Comparison of ENCODE assay signal across 1 cellular context in genomic region chr14:102819790-102820330, GRCh38.
TF ChIP-seq lines count a peak whose summit lies in the region.

No MANE protein-coding gene starts in this region.

TF ChIP-seq in HepG2, 621 proteins besides CTCF, POLR2A, EP300 and RAD21 (continued from another document):
- TF ChIP-seq, protein P1, sequence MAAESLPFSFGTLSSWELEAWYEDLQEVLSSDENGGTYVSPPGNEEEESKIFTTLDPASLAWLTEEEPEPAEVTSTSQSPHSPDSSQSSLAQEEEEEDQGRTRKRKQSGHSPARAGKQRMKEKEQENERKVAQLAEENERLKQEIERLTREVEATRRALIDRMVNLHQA (CRISPR knock-in tag; IDR thresholded peaks at IDR 0.05), result no peak
- TF ChIP-seq ZNF768 (CRISPR knock-in tag; IDR thresholded peaks at IDR 0.05) (no peak), BCL6 (CRISPR knock-in tag; IDR thresholded peaks at IDR 0.05) (no peak), ZSCAN31 (CRISPR knock-in tag; IDR thresholded peaks at IDR 0.05; ENCODE audit: low read depth) (no peak), ZNF800 (CRISPR knock-in tag; IDR thresholded peaks at IDR 0.05) (no peak), ZNF609 (CRISPR knock-in tag; IDR thresholded peaks at IDR 0.05; ENCODE audit: borderline replicate concordance) (no peak), AHR (CRISPR knock-in tag; IDR thresholded peaks at IDR 0.05) (no peak)
